18 cellular contexts compared by ENCODE assay signal in genomic region chr9:70531286-70531685, GRCh38.
DNase-seq lines count a peak whose midpoint lies in the region; ATAC-seq and TF ChIP-seq lines count a peak whose summit lies in the region.
"Had no signal": no experiment of that assay in that cellular context is flagged by ENCODE, and none has a peak within 500 bp of the region (broad histone marks: within the 10 kb centered on the region; RNA-seq: fewer than 3 reads in every experiment).

No MANE protein-coding gene starts in this region.

- POLR2A ChIA-PET in CD8-positive, alpha-beta memory T cell (lab: Charles Lee): no interaction called here

- H3K27me3 Mint-ChIP-seq in T-helper 17 cell: no peaks in the 10 kb centered on the region
- H3K27me3 Mint-ChIP-seq in CD8-positive, alpha-beta memory T cell: peaks cover 0 to 2% of the 10 kb centered on the region in 2 donors

- no peak overlapping the region for H3K4me3 ChIP-seq in fibroblast of villous mesenchyme (ENCODE audit: low read depth, low read length)
- H3K4me3 ChIP-seq in CD8-positive, alpha-beta memory T cell (ENCODE audit: low read length): no peak overlapping the region
- H3K4me3 ChIP-seq: BLaER1 treated with 17β-estradiol and CSF1 and Interleukin-3, amounts not matched to agents 10 nM and 100 nM had no signal

- no peaks in the 10 kb centered on the region for H3K36me3 Mint-ChIP-seq in T-helper 17 cell (ENCODE audit: low read depth)
- no peaks in the 10 kb centered on the region for H3K36me3 Mint-ChIP-seq in CD8-positive, alpha-beta memory T cell
- H3K36me3 Mint-ChIP-seq: CD4-positive, CD25-positive, alpha-beta regulatory T cell had no signal

- H3K4me1 ChIP-seq in CD8-positive, alpha-beta memory T cell (ENCODE audit: insufficient read depth, low read length): peaks cover 10% of the 10 kb centered on the region

- H3K4me3 Mint-ChIP-seq in T-helper 17 cell: no peak overlapping the region
- no peak overlapping the region for H3K4me3 Mint-ChIP-seq in CD8-positive, alpha-beta memory T cell
- H3K4me3 Mint-ChIP-seq: CD4-positive, CD25-positive, alpha-beta regulatory T cell; HFFc6 had no signal

- H3K27me3 ChIP-seq in CD8-positive, alpha-beta memory T cell (ENCODE audit: insufficient read depth, low read length, poor library complexity, severe bottlenecking): no peaks in the 10 kb centered on the region
- H3K27me3 ChIP-seq: BLaER1 treated with 17β-estradiol and CSF1 and Interleukin-3, amounts not matched to agents 10 nM and 100 nM had no signal

- H3K9me3 Mint-ChIP-seq in CD8-positive, alpha-beta memory T cell: no peaks in the 10 kb centered on the region
- H3K9me3 Mint-ChIP-seq: HFFc6 had no signal

- peaks cover 6% of the 10 kb centered on the region for H3K4me1 Mint-ChIP-seq in T-helper 17 cell
- peaks cover 6 to 17% (median 11%) of the 10 kb centered on the region in 3 donors for H3K4me1 Mint-ChIP-seq in CD8-positive, alpha-beta memory T cell

- DNase-seq in AG09319 (ENCODE audit: extremely low read depth, low read depth) (peak; percentile 16), T-helper 17 cell (no peak), dedifferentiated amniotic fluid mesenchymal stem cell (ENCODE audit: extremely low spot score) (peak; percentile 34), fibroblast of villous mesenchyme (ENCODE audit: low read depth) (peak; percentile 36), NOMO-1 (lab: John Stamatoyannopoulos, UW; ENCODE audit: unreplicated experiment in 2 of 2) (no peak)
- no peak for DNase-seq in CD8-positive, alpha-beta memory T cell
- DNase-seq: 8988T; Calu3; CD4-positive, CD25-positive, alpha-beta regulatory T cell; DMS 273 treated with DMSO at 0.1 percent for 48 hours; DMS79; EL; HCEC 1CT; HFFc6; KBM-7 had no signal

- ATAC-seq in T-helper 17 cell (no peak), HG02885 (IDR thresholded peaks at IDR 0.05; ENCODE audit: poor library complexity, unreplicated experiment) (no peak)

- H3K9me3 ChIP-seq in T-helper 17 cell (ENCODE audit: control insufficient read depth, low read length, poor library complexity, severe bottlenecking): no peaks in the 10 kb centered on the region
- H3K9me3 ChIP-seq in CD8-positive, alpha-beta memory T cell (ENCODE audit: low read length): no peaks in the 10 kb centered on the region

- H3K36me3 ChIP-seq in CD8-positive, alpha-beta memory T cell (ENCODE audit: insufficient read depth, low read length): no peaks in the 10 kb centered on the region
- H3K36me3 ChIP-seq: BLaER1 treated with 17β-estradiol and CSF1 and Interleukin-3, amounts not matched to agents 10 nM and 100 nM had no signal

- peak overlapping the region; percentile 51 for H3K27ac Mint-ChIP-seq in T-helper 17 cell
- peak overlapping the region in 1 of 8 donors; percentile 46 for H3K27ac Mint-ChIP-seq in CD8-positive, alpha-beta memory T cell
- H3K27ac Mint-ChIP-seq: CD4-positive, CD25-positive, alpha-beta regulatory T cell; HFFc6 had no signal

- no peak overlapping the region for H3K27ac ChIP-seq in CD8-positive, alpha-beta memory T cell (ENCODE audit: low read depth, low read length)
- H3K27ac ChIP-seq: BLaER1 treated with 17β-estradiol and CSF1 and Interleukin-3, amounts not matched to agents 10 nM and 100 nM; HL-60 had no signal

- no peak for TF ChIP-seq CTCF in AG09319 (IDR thresholded peaks at IDR 0.05; ENCODE audit: low read depth, low read length)
- TF ChIP-seq CTCF in fibroblast of villous mesenchyme (IDR thresholded peaks at IDR 0.05; ENCODE audit: insufficient read depth, low read depth, low read length): no peak

- CTCF ChIA-PET in CD8-positive, alpha-beta memory T cell (lab: Charles Lee): no interaction called here

Comparison
In these comparisons a context has a peak if more than half of its experiments do, and no peak if none do; other contexts are left out.
1. DNase-seq: peak in AG09319 (single experiment), dedifferentiated amniotic fluid mesenchymal stem cell (single experiment) and fibroblast of villous mesenchyme (single experiment); none in T-helper 17 cell (0 of 3), CD8-positive, alpha-beta memory T cell (0 of 5) and NOMO-1 (0 of 2).